Comparison of ENCODE assay signal across 8 cellular contexts in genomic region chr9:95462419-95463121, GRCh38. TPM values are rescaled to one million over a fixed set of nuclear protein-coding genes. Genes with fewer than 3 reads are reported as not detected.
DNase-seq lines count a peak whose midpoint lies in the region; ATAC-seq and TF ChIP-seq lines count a peak whose summit lies in the region.

No MANE protein-coding gene starts in this region.

- peak overlapping the region; percentile 72 for H3K27ac Mint-ChIP-seq in activated CD4-positive, alpha-beta T cell treated with anti-CD3 and anti-CD28 coated beads for 36 hours
- H3K27ac Mint-ChIP-seq in chondrocyte (ENCODE audit: unreplicated experiment) = peak overlapping the region; percentile 81

- H3K4me1 Mint-ChIP-seq in activated CD4-positive, alpha-beta T cell treated with anti-CD3 and anti-CD28 coated beads for 36 hours = peaks cover 26% of the 10 kb centered on the region
- H3K4me1 Mint-ChIP-seq in chondrocyte (ENCODE audit: low read depth) = peaks cover 50% of the 10 kb centered on the region

- ATAC-seq in GM18519 (IDR thresholded peaks at IDR 0.05; ENCODE audit: low FRiP score, unreplicated experiment) = peak; percentile 80
- peak; percentile 92 for ATAC-seq in HG02938 (IDR thresholded peaks at IDR 0.05; ENCODE audit: unreplicated experiment)
- peak; percentile 94 for ATAC-seq in activated CD4-positive, alpha-beta T cell treated with anti-CD3 and anti-CD28 coated beads for 36 hours
- ATAC-seq in lower lobe of right lung = peak; percentile 89 to 90

- TF ChIP-seq CTCF in chondrocyte (IDR thresholded peaks at IDR 0.05) = no peak
- TF ChIP-seq CTCF in lower lobe of right lung (IDR thresholded peaks at IDR 0.05) = no peak

- peak overlapping the region; percentile 23 for H3K4me3 ChIP-seq in lower lobe of right lung

- H3K27me3 Mint-ChIP-seq in activated CD4-positive, alpha-beta T cell treated with anti-CD3 and anti-CD28 coated beads for 36 hours = peaks cover 4% of the 10 kb centered on the region
- no peaks in the 10 kb centered on the region for H3K27me3 Mint-ChIP-seq in chondrocyte (ENCODE audit: low read depth)

- H3K36me3 Mint-ChIP-seq in activated CD4-positive, alpha-beta T cell treated with anti-CD3 and anti-CD28 coated beads for 36 hours (ENCODE audit: low read depth) = peaks cover 19% of the 10 kb centered on the region
- H3K36me3 Mint-ChIP-seq in chondrocyte (ENCODE audit: low read depth) = peaks cover 12% of the 10 kb centered on the region

- peak overlapping the region; percentile 51 for H3K27ac ChIP-seq in lower lobe of right lung

- intact Hi-C loops in activated CD4-positive, alpha-beta T cell treated with anti-CD3 and anti-CD28 coated beads for 36 hours (cut with DNase I, micrococcal nuclease) = loop anchor here (1.0 to 2.0 kb wide), 4 partner anchors 32 to 262 kb away; no protein-coding TSS in a partner anchor
- intact Hi-C loops in lower lobe of right lung (cut with DNase I) = no loop called here

- H3K9me3 Mint-ChIP-seq in activated CD4-positive, alpha-beta T cell treated with anti-CD3 and anti-CD28 coated beads for 36 hours (ENCODE audit: low read depth) = no peaks in the 10 kb centered on the region
- no peaks in the 10 kb centered on the region for H3K9me3 Mint-ChIP-seq in chondrocyte (ENCODE audit: low read depth)

- CTCF ChIA-PET in activated CD4-positive, alpha-beta T cell treated with anti-CD3 and anti-CD28 coated beads for 36 hours (lab: Charles Lee) = interaction anchor here (0.6 to 0.9 kb wide), 4 partner anchors 49 to 599 kb away, joined by 3 to 5 read pairs (median 4); no protein-coding TSS in a partner anchor

- POLR2A ChIA-PET in activated CD4-positive, alpha-beta T cell treated with anti-CD3 and anti-CD28 coated beads for 36 hours (lab: Charles Lee) = interaction anchor here (0.6 kb wide), 1 partner anchor 413 kb away, joined by 3 read pairs; the partner anchor contains the start of gene ERCC6L2

- peak overlapping the region; percentile 72 for H3K4me3 Mint-ChIP-seq in activated CD4-positive, alpha-beta T cell treated with anti-CD3 and anti-CD28 coated beads for 36 hours
- peak overlapping the region; percentile 68 for H3K4me3 Mint-ChIP-seq in chondrocyte (ENCODE audit: unreplicated experiment)

- peaks cover 20% of the 10 kb centered on the region for H3K4me1 ChIP-seq in lower lobe of right lung

- H3K27me3 ChIP-seq in lower lobe of right lung (ENCODE audit: low read depth) = no peaks in the 10 kb centered on the region

- no peaks in the 10 kb centered on the region for H3K9me3 ChIP-seq in lower lobe of right lung

- peaks cover 69% of the 10 kb centered on the region for H3K36me3 ChIP-seq in lower lobe of right lung

- DNase-seq in NCI-H2171 (lab: John Stamatoyannopoulos, UW) (peak; percentile 80), chondrocyte (ENCODE audit: low spot score) (no peak), lower lobe of right lung (no peak), NCI-H187 treated with DMSO at 0.1 percent for 48 hours (lab: John Stamatoyannopoulos, UW) (no peak)
- peak; percentile 89 for DNase-seq in activated CD4-positive, alpha-beta T cell treated with anti-CD3 and anti-CD28 coated beads for 36 hours
- DNase-seq in stimulated activated CD8-positive, alpha-beta memory T cell treated with anti-CD3 and anti-CD28 coated beads, Interleukin-12 subunit alpha, Interleukin-12 subunit beta, amount 100 ng/mL, for 24 hours (ENCODE audit: extremely low read depth) = peak; percentile 43

RNA-seq across cellular contexts. Expression of gene PTCH1, which starts 54.2 kb away (rescaled TPM):
- 1 to 10 TPM; 4.4 to 5.6 TPM for total RNA-seq in activated CD4-positive, alpha-beta T cell treated with anti-CD3 and anti-CD28 coated beads for 36 hours
- total RNA-seq in chondrocyte (5.7 to 10.4 TPM (median 6.4 TPM) in 3 replicates), lower lobe of right lung (33.3 TPM)

Comparison
In these comparisons a context has a peak if more than half of its experiments do, and no peak if none do; other contexts are left out.
1. DNase-seq: peak in NCI-H2171 (single experiment), activated CD4-positive, alpha-beta T cell treated with anti-CD3 and anti-CD28 coated beads for 36 hours (single experiment) and stimulated activated CD8-positive, alpha-beta memory T cell treated with anti-CD3 and anti-CD28 coated beads, Interleukin-12 subunit alpha, Interleukin-12 subunit beta, amount 100 ng/mL, for 24 hours (single experiment); none in chondrocyte (single experiment), lower lobe of right lung (single experiment) and NCI-H187 treated with DMSO at 0.1 percent for 48 hours (single experiment).
2. Peak in every context shown above with its lines, with median percentiles within 50 percentile points of each other: ATAC-seq.